Comparison of ENCODE assay signal across 8 cellular contexts in the genomic region with DNA sequence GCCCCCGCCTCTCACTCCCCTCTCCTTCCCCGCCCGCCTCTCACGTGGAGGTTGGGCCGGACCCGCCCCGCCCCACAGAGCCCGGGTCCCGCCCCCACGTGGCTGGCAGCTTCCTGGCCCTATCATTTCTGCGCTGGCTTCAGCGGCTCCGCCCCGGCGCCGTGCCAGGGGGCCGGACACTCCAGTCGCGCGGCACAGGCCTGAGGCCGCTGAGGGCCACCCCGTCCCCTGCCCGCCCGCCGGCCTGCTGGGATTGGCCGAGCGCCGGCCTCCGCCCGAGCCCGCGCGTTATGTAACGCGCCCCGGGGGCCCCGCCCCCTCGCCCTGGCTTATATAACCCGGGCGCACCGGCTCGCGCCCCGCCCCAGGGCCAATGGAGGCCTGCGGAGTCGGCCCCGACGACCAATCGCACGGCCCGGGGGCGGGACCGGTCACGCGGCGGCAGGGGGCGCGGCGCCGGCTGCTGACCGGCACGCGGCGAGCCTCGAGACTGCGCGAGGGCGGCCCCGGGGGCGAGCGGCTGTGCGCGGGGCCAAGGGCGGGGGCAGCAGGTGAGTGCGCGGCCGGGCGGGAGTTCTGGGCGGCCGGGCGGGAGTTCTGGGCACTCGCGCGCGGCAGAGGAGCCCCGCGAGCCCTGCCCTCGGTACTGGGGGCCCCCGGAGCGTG.
A peak's percentile ranks its signal among the peaks of the same experiment; 100 is the strongest.
DNase-seq lines count a peak whose midpoint lies in the region; ATAC-seq and TF ChIP-seq lines count a peak whose summit lies in the region.

TSS of gene PER3 (plus strand) at position 466 of the 666 bp plus-strand sequence. CDS start 587 bp downstream, outside the sequence.

- peak; percentile 90 for ATAC-seq in GM19025 (IDR thresholded peaks at IDR 0.05; ENCODE audit: low read depth, unreplicated experiment)
- ATAC-seq in HG03280 (IDR thresholded peaks at IDR 0.05; ENCODE audit: unreplicated experiment): peak; percentile 93

- DNase-seq in AG10803 (ENCODE audit: low read depth): peak; percentile 97
- peak; percentile 97 for DNase-seq in NCI-H446 treated with DMSO at 0.1 percent for 48 hours (lab: John Stamatoyannopoulos, UW)
- DNase-seq in activated CD4-positive, alpha-beta T cell treated with anti-CD3 and anti-CD28 coated beads for 4 hours: peak; percentile 88 to 90
- peak; percentile 98 for DNase-seq in choroid plexus epithelial cell (ENCODE audit: low read depth)
- DNase-seq in kidney tubule cell (ENCODE audit: low spot score): peak; percentile 98
- DNase-seq in stimulated activated CD4-positive, alpha-beta T cell treated with anti-CD3 and anti-CD28 coated beads, Interleukin-15, amount 100 ng/mL, for 48 hours (ENCODE audit: low read depth in 2 of 2): peak; percentile 69 to 84

- peak within 1 kb of the TSS; percentile 67 for H3K4me3 ChIP-seq in AG10803 (ENCODE audit: low read length)
- H3K4me3 ChIP-seq in choroid plexus epithelial cell (ENCODE audit: low read depth, low read length): peak within 1 kb of the TSS; percentile 60

- TF ChIP-seq CTCF in AG10803 (conservative IDR thresholded peaks at IDR 0.05; ENCODE audit: low read length) (no peak), choroid plexus epithelial cell (conservative IDR thresholded peaks at IDR 0.05; ENCODE audit: low read depth, low read length) (no peak)

Comparison
In these comparisons a context has a peak if more than half of its experiments do, and no peak if none do; other contexts are left out.
1. Peak in every context shown above with its lines: DNase-seq, ATAC-seq and H3K4me3 ChIP-seq.